ENCODE assay signal across 18 cellular contexts in genomic region chr11:68372625-68373024, GRCh38.
DNase-seq lines count a peak whose midpoint lies in the region; ATAC-seq and TF ChIP-seq lines count a peak whose summit lies in the region.
"Had no signal": no experiment of that assay in that cellular context is flagged by ENCODE, and none has a peak within 500 bp of the region (broad histone marks: within the 10 kb centered on the region; RNA-seq: fewer than 3 reads in every experiment).

No MANE protein-coding gene starts in this region.

- TF ChIP-seq POLR2A in prostate gland (IDR thresholded peaks at IDR 0.05) (no peak), vagina (IDR thresholded peaks at IDR 0.05) (no peak)

- peak; percentile 29 for ATAC-seq in stimulated activated naive CD8-positive, alpha-beta T cell treated with anti-CD3 and anti-CD28 coated beads, Interleukin-15, amount 100 ng/mL, for 72 hours
- no peak for ATAC-seq in stimulated activated naive CD8-positive, alpha-beta T cell treated with anti-CD3 and anti-CD28 coated beads, Interleukin-15, Interleukin-2, amounts not matched to agents 100 U/mL and 50 U/mL, for 24 hours
- no peak for ATAC-seq in HG02623 (IDR thresholded peaks at IDR 0.05; ENCODE audit: unreplicated experiment)
- ATAC-seq in HG03025 (IDR thresholded peaks at IDR 0.05; ENCODE audit: low FRiP score, unreplicated experiment), result no peak
- ATAC-seq: activated naive CD4-positive, alpha-beta T cell treated with anti-CD3 and anti-CD28 coated beads, Interleukin-2, amount 50 U/mL, for 72 hours; activated T-cell treated with anti-CD3 and anti-CD28 coated beads, Interleukin-2, amount 50 U/mL, for 4 hours; stimulated activated effector memory CD8-positive, alpha-beta T cell treated with anti-CD3 and anti-CD28 coated beads, Interleukin-12 subunit alpha, Interleukin-12 subunit beta, amount 100 ng/mL, for 72 hours; T-cell had no signal

- intact Hi-C loops in prostate gland (cut with DNase I), result no loop called here
- intact Hi-C loops in vagina (cut with DNase I), result no loop called here

- H4K20me1 ChIP-seq in hepatocyte (ENCODE audit: insufficient read depth, poor library complexity, severe bottlenecking), result no peaks in the 10 kb centered on the region

- no peak for DNase-seq in stimulated activated naive CD8-positive, alpha-beta T cell treated with anti-CD3 and anti-CD28 coated beads, Interleukin-15, amount 100 ng/mL, for 72 hours
- DNase-seq in stimulated activated naive CD8-positive, alpha-beta T cell treated with anti-CD3 and anti-CD28 coated beads, Interleukin-15, Interleukin-2, amounts not matched to agents 100 U/mL and 50 U/mL, for 24 hours, result no peak
- DNase-seq in hepatocyte (ENCODE audit: low spot score) (peak; percentile 30), prostate gland (ENCODE audit: low spot score) (no peak), vagina (ENCODE audit: extremely low spot score in 2 of 2) (no peak), cerebellar nuclear complex (lab: John Stamatoyannopoulos, UW) (no peak)
- DNase-seq: activated CD4-positive, alpha-beta T cell treated with anti-CD3 and anti-CD28 coated beads, Interleukin-2, amount 50 U/mL, for 48 hours; activated T-cell treated with anti-CD3 and anti-CD28 coated beads, Interleukin-2, amount 50 U/mL, for 4 hours; effector CD8-positive, alpha-beta T cell; EL; NCI-H345; spleen; T-cell had no signal

- no peak overlapping the region for H3K27ac Mint-ChIP-seq in stimulated activated naive CD8-positive, alpha-beta T cell treated with anti-CD3 and anti-CD28 coated beads, Interleukin-15, amount 100 ng/mL, for 72 hours
- H3K27ac Mint-ChIP-seq: stimulated activated effector memory CD8-positive, alpha-beta T cell treated with anti-CD3 and anti-CD28 coated beads, Interleukin-12 subunit alpha, Interleukin-12 subunit beta, amount 100 ng/mL, for 72 hours; T-cell had no signal

- no peak overlapping the region for H3K4me3 Mint-ChIP-seq in stimulated activated naive CD8-positive, alpha-beta T cell treated with anti-CD3 and anti-CD28 coated beads, Interleukin-15, amount 100 ng/mL, for 72 hours
- H3K4me3 Mint-ChIP-seq: activated T-cell treated with anti-CD3 and anti-CD28 coated beads, Interleukin-2, amount 50 U/mL, for 4 hours; stimulated activated effector memory CD8-positive, alpha-beta T cell treated with anti-CD3 and anti-CD28 coated beads, Interleukin-12 subunit alpha, Interleukin-12 subunit beta, amount 100 ng/mL, for 72 hours; T-cell had no signal

- WGBS in hepatocyte (ENCODE audit: low lambda C conversion rate, missing lambda C conversion rate), result 92% methylated on average over 8 of the region's 15 CpGs
- WGBS in prostate gland, result 70% methylated on average over 15 of the region's 15 CpGs

- no peaks in the 10 kb centered on the region for H3K36me3 ChIP-seq in hepatocyte (replicated peaks; ENCODE audit: insufficient read depth, low read depth)
- no peaks in the 10 kb centered on the region for H3K36me3 ChIP-seq in prostate gland
- H3K36me3 ChIP-seq in vagina, result peaks cover 0 to 1% of the 10 kb centered on the region in 2 donors
- H3K36me3 ChIP-seq: cardiac muscle cell, spleen had no signal

- H3K4me1 Mint-ChIP-seq in stimulated activated naive CD8-positive, alpha-beta T cell treated with anti-CD3 and anti-CD28 coated beads, Interleukin-15, amount 100 ng/mL, for 72 hours, result peaks cover 6% of the 10 kb centered on the region

- TF ChIP-seq CTCF in hepatocyte (IDR thresholded peaks at IDR 0.05; ENCODE audit: poor library complexity) (no peak), prostate gland (IDR thresholded peaks at IDR 0.05) (no peak), vagina (IDR thresholded peaks at IDR 0.05) (no peak)

- peaks cover 0 to 8% of the 10 kb centered on the region in 2 donors for H3K9me3 Mint-ChIP-seq in stimulated activated naive CD8-positive, alpha-beta T cell treated with anti-CD3 and anti-CD28 coated beads, Interleukin-15, amount 100 ng/mL, for 72 hours
- H3K9me3 Mint-ChIP-seq: activated naive CD4-positive, alpha-beta T cell treated with anti-CD3 and anti-CD28 coated beads, Interleukin-2, amount 50 U/mL, for 72 hours; activated T-cell treated with anti-CD3 and anti-CD28 coated beads, Interleukin-2, amount 50 U/mL, for 4 hours; stimulated activated effector memory CD8-positive, alpha-beta T cell treated with anti-CD3 and anti-CD28 coated beads, Interleukin-12 subunit alpha, Interleukin-12 subunit beta, amount 100 ng/mL, for 72 hours; T-cell had no signal

- H3K4me1 ChIP-seq in hepatocyte (ENCODE audit: insufficient read depth) (peaks cover 55% of the 10 kb centered on the region), prostate gland (replicated peaks) (peaks cover 28% of the 10 kb centered on the region), vagina (peaks cover 66% of the 10 kb centered on the region)

- peaks cover 41% of the 10 kb centered on the region for H3K79me2 ChIP-seq in hepatocyte

- no peak overlapping the region for H3K4me2 ChIP-seq in hepatocyte

- H2AFZ ChIP-seq in hepatocyte, result no peak overlapping the region

- H3K27me3 ChIP-seq in hepatocyte (no peaks in the 10 kb centered on the region), prostate gland (replicated peaks; ENCODE audit: insufficient read depth) (no peaks in the 10 kb centered on the region), vagina (no peaks in the 10 kb centered on the region)
- H3K27me3 ChIP-seq: cardiac muscle cell had no signal

- H3K27ac ChIP-seq in hepatocyte (peak overlapping the region; percentile 97), prostate gland (peak overlapping the region; percentile 73 to 83), vagina (peak overlapping the region; percentile 91)
- H3K27ac ChIP-seq: cardiac muscle cell had no signal

- H3K4me3 ChIP-seq in hepatocyte, result no peak overlapping the region
- H3K4me3 ChIP-seq in prostate gland, result no peak overlapping the region
- no peak overlapping the region for H3K4me3 ChIP-seq in vagina
- H3K4me3 ChIP-seq: cardiac muscle cell, spleen had no signal

- H3K9me3 ChIP-seq in hepatocyte (ENCODE audit: low read depth) (no peaks in the 10 kb centered on the region), prostate gland (no peaks in the 10 kb centered on the region), vagina (no peaks in the 10 kb centered on the region)
- H3K9me3 ChIP-seq: spleen had no signal

- no peaks in the 10 kb centered on the region for H3K27me3 Mint-ChIP-seq in stimulated activated naive CD8-positive, alpha-beta T cell treated with anti-CD3 and anti-CD28 coated beads, Interleukin-15, amount 100 ng/mL, for 72 hours
- H3K27me3 Mint-ChIP-seq: T-cell had no signal

- no peaks in the 10 kb centered on the region for H3K9me2 ChIP-seq in hepatocyte (replicated peaks; ENCODE audit: insufficient read depth)
